Comparison of ENCODE assay signal across 16 cellular contexts in the genomic region with DNA sequence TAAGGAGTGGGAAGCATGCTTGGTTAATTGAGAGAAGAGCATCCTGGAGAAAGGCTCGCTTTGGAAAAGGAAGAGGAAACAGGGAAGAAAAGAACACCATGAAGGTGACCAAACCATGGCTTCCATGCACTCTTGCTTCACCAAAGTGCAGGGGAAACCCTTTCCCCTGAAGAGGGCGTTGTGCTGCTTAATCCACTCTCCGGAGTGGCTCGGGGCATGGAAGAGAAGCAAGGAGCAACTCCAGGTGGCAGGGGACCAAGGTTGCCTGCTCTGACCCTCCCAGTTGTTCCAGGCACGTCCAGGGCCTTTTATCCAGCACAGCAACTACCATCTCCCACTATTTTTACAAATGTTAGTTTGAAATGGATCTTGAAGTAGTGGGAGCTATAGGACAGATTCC.
A peak's percentile ranks its signal among the peaks of the same experiment; 100 is the strongest.
DNase-seq lines count a peak whose midpoint lies in the region; ATAC-seq and TF ChIP-seq lines count a peak whose summit lies in the region.
"Had no signal": no experiment of that assay in that cellular context is flagged by ENCODE, and none has a peak within 500 bp of the region (broad histone marks: within the 10 kb centered on the region; RNA-seq: fewer than 3 reads in every experiment).

No MANE protein-coding gene starts in this region.

- no peak for ATAC-seq in HCT116
- ATAC-seq in GM21723 (IDR thresholded peaks at IDR 0.05; ENCODE audit: unreplicated experiment), result no peak
- ATAC-seq: gastroesophageal sphincter had no signal

- H3K4me3 ChIP-seq in HCT116 (replicated peaks in 1 of 2; ENCODE audit: low read depth in 1 of 2, low read length in 2 of 2), result no peak overlapping the region
- H3K4me3 ChIP-seq: gastroesophageal sphincter, MG63 had no signal

- CTCF ChIA-PET in HCT116 (lab: Charles Lee), result no interaction called here

- no peaks in the 10 kb centered on the region for H3K9me2 ChIP-seq in HCT116 (ENCODE audit: insufficient read depth)

- intact Hi-C loops in HCT116 (cut with micrococcal nuclease), result no loop called here

- RAD21 ChIA-PET in HCT116 (lab: Charles Lee; ENCODE audit: low non-redundant PET in 1 of 2, low total read pairs in 2 of 2, uncharacterized antibody in 2 of 2, unreplicated experiment in 2 of 2), result no interaction called here

- TF ChIP-seq CTCF in HCT116 (IDR thresholded peaks at IDR 0.05 in 2 of 3, conservative IDR thresholded peaks at IDR 0.05 in 1 of 3; ENCODE audit: borderline replicate concordance in 1 of 3, insufficient read depth in 1 of 3, low read depth in 2 of 3, low read length in 2 of 3), result peak in 2 of 3 experiments; percentile 37 to 38; a peak in 3 of 6 replicates

- POLR2A ChIA-PET in HCT116 (lab: Charles Lee), result no interaction called here

- H3K27me3 ChIP-seq in HCT116 (ENCODE audit: insufficient read depth, low read length), result no peaks in the 10 kb centered on the region
- H3K27me3 ChIP-seq: gastroesophageal sphincter, MG63 had no signal

- no peak overlapping the region for H3K9ac ChIP-seq in HCT116 (ENCODE audit: low read length)

- H3K4me2 ChIP-seq in HCT116 (ENCODE audit: low read length), result no peak overlapping the region

- H4K20me1 ChIP-seq in HCT116 (ENCODE audit: insufficient read depth), result no peaks in the 10 kb centered on the region

- H2AFZ ChIP-seq in HCT116 (ENCODE audit: low read depth, low read length, poor library complexity, severe bottlenecking), result no peak overlapping the region

- H3K79me2 ChIP-seq in HCT116 (ENCODE audit: insufficient read depth, low read length), result no peaks in the 10 kb centered on the region

- H3K9me3 ChIP-seq in HCT116 (ENCODE audit: control insufficient read depth in 1 of 2, insufficient read depth in 1 of 2, low read depth in 1 of 2, low read length in 2 of 2), result no peaks in the 10 kb centered on the region
- H3K9me3 ChIP-seq: gastroesophageal sphincter had no signal

- no TSS peak for BruUV-seq in HCT116 (replicated peaks; lab: Mats Ljungman, UMichigan)

- no peak for TF ChIP-seq RAD21 in HCT116 (IDR thresholded peaks at IDR 0.05; ENCODE audit: low read depth)

- H3K4me1 ChIP-seq in HCT116 (ENCODE audit: control insufficient read depth in 1 of 2, insufficient read depth in 2 of 2, low read length in 2 of 2), result no peaks in the 10 kb centered on the region

- TF ChIP-seq POLR2A in HCT116 (IDR thresholded peaks at IDR 0.05; ENCODE audit: borderline replicate concordance, extremely low read depth, insufficient read depth, insufficient read length), result no peak

- DNase-seq in ELF-1 (ENCODE audit: low read depth, low spot score) (peak; percentile 29), HCT116 (ENCODE audit: low read depth, low spot score) (no peak), ecto neural progenitor cell (ENCODE audit: low spot score) (peak; percentile 55), medulla oblongata (ENCODE audit: extremely low spot score) (peak; percentile 15), NCI-H1092 treated with DMSO at 0.1 percent for 48 hours (lab: John Stamatoyannopoulos, UW) (no peak), GM03348 (ENCODE audit: low spot score) (no peak)
- DNase-seq: activated CD4-positive, alpha-beta T cell treated with anti-CD3 and anti-CD28 coated beads for 48 hours; activated gamma-delta T cell; CD4-positive, alpha-beta memory T cell; dermis blood vessel endothelial cell; MG63; NCI-H1694 treated with DMSO at 0.1 percent for 48 hours; NCI-H446 treated with DMSO at 0.1 percent for 48 hours; stimulated activated CD4-positive, alpha-beta T cell treated with anti-CD3 and anti-CD28 coated beads, Interleukin-12 subunit alpha, Interleukin-12 subunit beta, amount 100 ng/mL, for 4 hours had no signal

- H3K36me3 ChIP-seq in HCT116 (ENCODE audit: control insufficient read depth in 1 of 2, insufficient read depth in 2 of 2, low read length in 2 of 2), result no peaks in the 10 kb centered on the region
- H3K36me3 ChIP-seq: gastroesophageal sphincter, MG63 had no signal

- no peak overlapping the region for H3K27ac ChIP-seq in HCT116 (ENCODE audit: low read depth, low read length)

TF ChIP-seq in HCT116, 20 proteins besides CTCF, POLR2A, EP300 and RAD21:
- TF ChIP-seq, protein P1, sequence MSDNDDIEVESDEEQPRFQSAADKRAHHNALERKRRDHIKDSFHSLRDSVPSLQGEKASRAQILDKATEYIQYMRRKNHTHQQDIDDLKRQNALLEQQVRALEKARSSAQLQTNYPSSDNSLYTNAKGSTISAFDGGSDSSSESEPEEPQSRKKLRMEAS (IDR thresholded peaks at IDR 0.05), result no peak
- TF ChIP-seq, protein P2, sequence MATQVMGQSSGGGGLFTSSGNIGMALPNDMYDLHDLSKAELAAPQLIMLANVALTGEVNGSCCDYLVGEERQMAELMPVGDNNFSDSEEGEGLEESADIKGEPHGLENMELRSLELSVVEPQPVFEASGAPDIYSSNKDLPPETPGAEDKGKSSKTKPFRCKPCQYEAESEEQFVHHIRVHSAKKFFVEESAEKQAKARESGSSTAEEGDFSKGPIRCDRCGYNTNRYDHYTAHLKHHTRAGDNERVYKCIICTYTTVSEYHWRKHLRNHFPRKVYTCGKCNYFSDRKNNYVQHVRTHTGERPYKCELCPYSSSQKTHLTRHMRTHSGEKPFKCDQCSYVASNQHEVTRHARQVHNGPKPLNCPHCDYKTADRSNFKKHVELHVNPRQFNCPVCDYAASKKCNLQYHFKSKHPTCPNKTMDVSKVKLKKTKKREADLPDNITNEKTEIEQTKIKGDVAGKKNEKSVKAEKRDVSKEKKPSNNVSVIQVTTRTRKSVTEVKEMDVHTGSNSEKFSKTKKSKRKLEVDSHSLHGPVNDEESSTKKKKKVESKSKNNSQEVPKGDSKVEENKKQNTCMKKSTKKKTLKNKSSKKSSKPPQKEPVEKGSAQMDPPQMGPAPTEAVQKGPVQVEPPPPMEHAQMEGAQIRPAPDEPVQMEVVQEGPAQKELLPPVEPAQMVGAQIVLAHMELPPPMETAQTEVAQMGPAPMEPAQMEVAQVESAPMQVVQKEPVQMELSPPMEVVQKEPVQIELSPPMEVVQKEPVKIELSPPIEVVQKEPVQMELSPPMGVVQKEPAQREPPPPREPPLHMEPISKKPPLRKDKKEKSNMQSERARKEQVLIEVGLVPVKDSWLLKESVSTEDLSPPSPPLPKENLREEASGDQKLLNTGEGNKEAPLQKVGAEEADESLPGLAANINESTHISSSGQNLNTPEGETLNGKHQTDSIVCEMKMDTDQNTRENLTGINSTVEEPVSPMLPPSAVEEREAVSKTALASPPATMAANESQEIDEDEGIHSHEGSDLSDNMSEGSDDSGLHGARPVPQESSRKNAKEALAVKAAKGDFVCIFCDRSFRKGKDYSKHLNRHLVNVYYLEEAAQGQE (IDR thresholded peaks at IDR 0.05; ENCODE audit: low read depth), result no peak
- no peak for TF ChIP-seq EGR1 (IDR thresholded peaks at IDR 0.05; ENCODE audit: low read depth)
- TF ChIP-seq EZH2 (IDR thresholded peaks at IDR 0.05), result no peak
- TF ChIP-seq ZFX (IDR thresholded peaks at IDR 0.05), result no peak
- no peak for TF ChIP-seq TCF7L2 (IDR thresholded peaks at IDR 0.05; ENCODE audit: borderline replicate concordance, extremely low read depth, insufficient read depth, insufficient read length)
- no peak for TF ChIP-seq FOSL1 (IDR thresholded peaks at IDR 0.05; ENCODE audit: low read depth)
- TF ChIP-seq ZNF274 (IDR thresholded peaks at IDR 0.05; ENCODE audit: low read depth, low read length), result no peak
- TF ChIP-seq POLR2AphosphoS5 (IDR thresholded peaks at IDR 0.05; ENCODE audit: low read depth, low read length), result no peak
- TF ChIP-seq CEBPB (IDR thresholded peaks at IDR 0.05; ENCODE audit: low read depth), result no peak

Comparison
In these comparisons a context has a peak if more than half of its experiments do, and no peak if none do; other contexts are left out.
1. DNase-seq: peak in ELF-1 (single experiment), ecto neural progenitor cell (single experiment) and medulla oblongata (single experiment); none in HCT116 (single experiment), NCI-H1092 treated with DMSO at 0.1 percent for 48 hours (single experiment) and GM03348 (single experiment).